8 cellular contexts compared by ENCODE assay signal in the genomic region with DNA sequence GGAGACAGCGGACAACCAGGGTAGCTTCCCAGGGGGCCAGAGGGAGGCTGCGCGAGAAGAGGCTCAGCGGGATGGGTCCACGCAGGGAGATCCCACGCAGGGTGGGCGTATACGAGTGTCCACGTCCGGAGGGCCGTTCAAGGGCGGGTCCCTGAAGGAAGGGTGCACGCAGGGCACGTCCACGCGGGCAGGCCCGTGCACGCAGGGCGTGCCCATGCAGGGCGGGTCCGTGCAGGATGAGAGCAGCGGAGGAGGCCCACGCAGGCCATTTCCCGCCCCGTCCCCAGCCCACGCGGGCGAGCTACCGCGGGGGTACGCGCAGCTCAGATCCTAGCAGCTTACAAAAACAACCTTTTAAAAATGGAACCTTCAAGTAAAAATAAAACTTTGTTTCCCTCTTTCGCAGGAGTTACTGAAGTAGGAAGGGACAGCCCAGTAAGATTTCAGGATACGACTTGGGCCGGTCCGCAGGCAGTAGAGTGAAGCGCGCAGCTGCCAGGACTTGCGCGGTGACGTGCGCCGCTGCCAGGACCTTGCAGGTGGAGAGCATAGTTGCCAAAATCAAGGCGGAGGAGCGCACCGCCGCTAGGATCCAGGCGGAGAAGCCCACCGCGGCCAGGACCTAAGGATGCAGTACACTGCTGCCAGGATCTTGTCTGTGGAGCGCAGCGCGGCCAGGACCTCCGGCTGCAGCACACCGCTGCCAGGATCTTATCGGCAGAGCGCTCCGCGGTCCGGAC. TPM values are rescaled to one million over a fixed set of nuclear protein-coding genes. Genes with fewer than 3 reads are reported as not detected.
A peak's percentile ranks its signal among the peaks of the same experiment; 100 is the strongest.
DNase-seq lines count a peak whose midpoint lies in the region; ATAC-seq and TF ChIP-seq lines count a peak whose summit lies in the region.

No MANE protein-coding gene starts in this region.

- H3K27me3 Mint-ChIP-seq in activated T-cell treated with anti-CD3 and anti-CD28 coated beads, Interleukin-2, amount 50 U/mL, for 72 hours (ENCODE audit: low read depth) = no peaks in the 10 kb centered on the region
- H3K27me3 Mint-ChIP-seq in naive thymus-derived CD8-positive, alpha-beta T cell = no peaks in the 10 kb centered on the region

- ATAC-seq in GM21526 (IDR thresholded peaks at IDR 0.05; ENCODE audit: low FRiP score, unreplicated experiment) (peak; percentile 58), Panc1 (peak; percentile 84)
- ATAC-seq in activated T-cell treated with anti-CD3 and anti-CD28 coated beads, Interleukin-2, amount 50 U/mL, for 72 hours (replicated peaks in 1 of 2) = peak; percentile 75 to 79
- ATAC-seq in naive thymus-derived CD8-positive, alpha-beta T cell = peak; percentile 76 to 81

- H3K9me3 ChIP-seq in Panc1 (ENCODE audit: control insufficient read depth, insufficient read depth, low read depth, low read length) = no peaks in the 10 kb centered on the region

- peaks cover 23% of the 10 kb centered on the region for H3K4me1 ChIP-seq in Panc1 (ENCODE audit: control insufficient read depth, insufficient read depth, low read length)

- peak overlapping the region; percentile 91 for H3K27ac ChIP-seq in Panc1 (ENCODE audit: low read length)

- H3K4me1 Mint-ChIP-seq in activated T-cell treated with anti-CD3 and anti-CD28 coated beads, Interleukin-2, amount 50 U/mL, for 72 hours (ENCODE audit: low read depth) = peaks cover 38% of the 10 kb centered on the region
- H3K4me1 Mint-ChIP-seq in naive thymus-derived CD8-positive, alpha-beta T cell = peaks cover 20 to 41% (median 33%) of the 10 kb centered on the region in 4 donors

- in situ Hi-C loops in Panc1 (cut with HindIII; ENCODE audit: low pct_unique_long_range_greater_than_20kb, low sequenced_read_pairs) = no loop called here

- intact Hi-C loops in Panc1 (cut with micrococcal nuclease; ENCODE audit: unreplicated experiment) = no loop called here

- H3K27ac Mint-ChIP-seq in activated T-cell treated with anti-CD3 and anti-CD28 coated beads, Interleukin-2, amount 50 U/mL, for 72 hours = peak overlapping the region; percentile 100
- H3K27ac Mint-ChIP-seq in naive thymus-derived CD8-positive, alpha-beta T cell = peak overlapping the region; percentile 99 to 100 (median 100)

- no peaks in the 10 kb centered on the region for H3K9me3 Mint-ChIP-seq in activated T-cell treated with anti-CD3 and anti-CD28 coated beads, Interleukin-2, amount 50 U/mL, for 72 hours
- no peaks in the 10 kb centered on the region for H3K9me3 Mint-ChIP-seq in naive thymus-derived CD8-positive, alpha-beta T cell

- peak overlapping the region; percentile 92 to 93 for H3K4me3 Mint-ChIP-seq in activated T-cell treated with anti-CD3 and anti-CD28 coated beads, Interleukin-2, amount 50 U/mL, for 72 hours
- peak overlapping the region; percentile 91 to 99 (median 96) for H3K4me3 Mint-ChIP-seq in naive thymus-derived CD8-positive, alpha-beta T cell

- CTCF ChIA-PET in Panc1 (lab: Charles Lee) = no interaction called here

- peak; percentile 75 for DNase-seq in DMS153 treated with DMSO at 0.1 percent for 48 hours (lab: John Stamatoyannopoulos, UW; ENCODE audit: unreplicated experiment)
- DNase-seq in HuH-7 (ENCODE audit: low spot score) = peak; percentile 91
- DNase-seq in Panc1 (ENCODE audit: low read depth, low spot score) = peak; percentile 82
- DNase-seq in activated T-cell treated with anti-CD3 and anti-CD28 coated beads, Interleukin-2, amount 50 U/mL, for 72 hours = peak; percentile 86 to 87
- peak; percentile 92 for DNase-seq in fibroblast of gingiva (ENCODE audit: low read depth)
- peak; percentile 68 to 96 (median 80) for DNase-seq in naive thymus-derived CD8-positive, alpha-beta T cell
- peak; percentile 63 to 98 (median 87) for DNase-seq in stimulated activated naive CD4-positive, alpha-beta T cell (lab: John Stamatoyannopoulos, UW)

- POLR2A ChIA-PET in Panc1 (lab: Charles Lee) = interaction anchor here (0.7 kb wide), 1 partner anchor 98 kb away, joined by 8 read pairs; no protein-coding TSS in a partner anchor
- POLR2A ChIA-PET in naive thymus-derived CD8-positive, alpha-beta T cell (lab: Charles Lee) = interaction anchor here (0.6 to 2.9 kb wide), 18 partner anchors 12 to 1548 kb away, joined by 3 to 37 read pairs (median 4); a partner anchor contains a TSS

- H3K36me3 Mint-ChIP-seq in activated T-cell treated with anti-CD3 and anti-CD28 coated beads, Interleukin-2, amount 50 U/mL, for 72 hours (ENCODE audit: insufficient read depth in 2 of 2) = peaks cover 13 to 21% of the 10 kb centered on the region in 2 donors
- peaks cover 2 to 27% (median 10%) of the 10 kb centered on the region in 3 donors for H3K36me3 Mint-ChIP-seq in naive thymus-derived CD8-positive, alpha-beta T cell

- H3K27me3 ChIP-seq in Panc1 (ENCODE audit: control insufficient read depth, insufficient read depth, low read length) = no peaks in the 10 kb centered on the region

- H3K36me3 ChIP-seq in Panc1 (ENCODE audit: control insufficient read depth, insufficient read depth, low read length) = peaks cover 2% of the 10 kb centered on the region; the same call in 1 of the 2 replicates

- H3K4me3 ChIP-seq in Panc1 (ENCODE audit: low read depth in 2 of 2, low read length in 2 of 2) = peak overlapping the region; percentile 86 to 98

- no peak for TF ChIP-seq CTCF in Panc1 (IDR thresholded peaks at IDR 0.05)

- TSS peak; percentile 90 for BruUV-seq in Panc1 (replicated peaks; lab: Mats Ljungman, UMichigan)

RNA-seq across cellular contexts. Expression of a gene that starts 0.4 kb away (rescaled TPM):
- total RNA-seq in Panc1 (2021; ENCODE audit: unreplicated experiment) = 143 TPM
- 261 TPM for polyA plus RNA-seq in Panc1 (2012; ENCODE audit: insufficient read length)
- total RNA-seq in activated T-cell treated with anti-CD3 and anti-CD28 coated beads, Interleukin-2, amount 50 U/mL, for 72 hours = 100 to 1,000 TPM; 306 to 339 TPM
- total RNA-seq in naive thymus-derived CD8-positive, alpha-beta T cell = 10 to 100 TPM; 84.8 to 87.6 TPM
- polyA plus RNA-seq in naive thymus-derived CD8-positive, alpha-beta T cell = 10 to 100 TPM; 28.4 to 62.6 (median 47.5) TPM

Comparison
In these comparisons a context has a peak if more than half of its experiments do, and no peak if none do; other contexts are left out.
1. Peak in every context shown above with its lines: DNase-seq, ATAC-seq, H3K4me3 ChIP-seq and H3K27ac ChIP-seq.